In the genomic region with DNA sequence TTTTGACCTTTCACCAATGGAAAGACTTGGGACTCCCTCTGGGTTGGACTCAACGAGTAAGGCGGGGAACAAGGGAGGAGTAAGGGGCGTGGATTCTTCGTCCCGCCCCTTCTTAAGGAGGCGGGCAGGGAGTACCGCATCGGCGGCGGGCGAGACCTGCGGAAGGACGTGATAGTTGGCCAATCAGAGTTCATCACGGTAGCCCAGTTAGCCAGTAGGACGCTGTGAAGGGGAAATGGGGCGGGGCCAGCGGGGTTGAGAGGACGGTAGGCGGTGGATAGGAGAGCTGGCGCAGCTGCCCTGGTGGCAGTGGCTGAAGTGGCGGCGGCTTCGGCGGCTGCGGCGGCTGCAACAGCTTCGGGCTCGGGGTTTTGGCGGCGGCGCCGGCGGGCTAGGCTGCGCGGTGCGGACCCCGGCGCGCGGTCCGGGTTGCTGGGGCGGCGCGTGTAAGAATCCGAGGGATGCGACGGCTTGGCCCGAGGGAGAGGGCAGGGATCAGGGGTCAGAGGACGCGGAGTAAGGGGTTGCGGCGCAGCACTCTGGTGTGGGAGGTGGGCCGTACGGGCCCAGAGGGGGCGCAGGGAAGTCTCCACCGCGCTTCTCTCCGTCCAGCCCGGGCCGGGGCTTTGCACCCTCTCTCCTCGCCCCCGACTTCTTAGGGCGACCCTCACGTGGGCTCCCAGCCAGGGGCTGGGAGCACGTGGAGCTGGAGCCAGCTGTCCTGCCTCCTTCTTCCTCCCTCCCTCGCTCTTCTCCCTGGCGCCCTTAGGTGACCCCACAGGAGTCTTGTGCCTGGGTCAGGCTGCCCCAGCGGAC, we compare ENCODE assay signal across 8 cellular contexts. TPM values are rescaled to one million over a fixed set of nuclear protein-coding genes. Genes with fewer than 3 reads are reported as not detected.
A peak's percentile ranks its signal among the peaks of the same experiment; 100 is the strongest.
DNase-seq lines count a peak whose midpoint lies in the region; ATAC-seq and TF ChIP-seq lines count a peak whose summit lies in the region.

TPCN1 (plus strand) TSS at position 284 of the 816 bp plus-strand sequence. CDS start 5,389 bp downstream, outside the sequence.

- peak within 1 kb of the TSS; percentile 64 for H2AFZ ChIP-seq in KMS-11 (ENCODE audit: low read depth)

- TF ChIP-seq CTCF in KMS-11 (conservative IDR thresholded peaks at IDR 0.05; ENCODE audit: low read depth, low read length) (no peak), Peyer's patch (IDR thresholded peaks at IDR 0.05) (peak in 3 of 6 experiments; percentile 6 to 35 (median 22)), esophagus muscularis mucosa (IDR thresholded peaks at IDR 0.05) (peak in 1 of 3 experiments; percentile 17)

- under 1% methylated on average over 20 of the region's 68 CpGs for WGBS in esophagus muscularis mucosa

- peak within 1 kb of the TSS; percentile 89 for H3K4me2 ChIP-seq in KMS-11

- TF ChIP-seq POLR2A in Peyer's patch (IDR thresholded peaks at IDR 0.05) (peak; percentile 99), esophagus muscularis mucosa (IDR thresholded peaks at IDR 0.05; ENCODE audit: low read depth) (peak; percentile 98)

- H3K4me1 ChIP-seq in KMS-11 (ENCODE audit: low read depth, poor library complexity, severe bottlenecking), result peaks cover 19% of the 10 kb centered on the region
- H3K4me1 ChIP-seq in Peyer's patch, result peaks cover 0 to 16% (median 8%) of the 10 kb centered on the region in 4 donors
- peaks cover 29 to 53% (median 38%) of the 10 kb centered on the region in 4 donors for H3K4me1 ChIP-seq in esophagus muscularis mucosa

- H3K27ac ChIP-seq in KMS-11, result peak within 1 kb of the TSS; percentile 41
- peak within 1 kb of the TSS; percentile 91 to 98 (median 96) for H3K27ac ChIP-seq in Peyer's patch
- H3K27ac ChIP-seq in esophagus muscularis mucosa (replicated peaks in 1 of 4), result peak within 1 kb of the TSS; percentile 88 to 92 (median 90)

- TF ChIP-seq EP300 in esophagus muscularis mucosa (IDR thresholded peaks at IDR 0.05), result no peak

- no peaks in the 10 kb centered on the region for H3K79me2 ChIP-seq in KMS-11 (ENCODE audit: insufficient read depth, low read depth)

- peak within 1 kb of the TSS; percentile 83 for H3K9ac ChIP-seq in KMS-11

- H3K36me3 ChIP-seq in KMS-11 (ENCODE audit: insufficient read depth) (no peaks in the 10 kb centered on the region), Peyer's patch (no peaks in the 10 kb centered on the region), esophagus muscularis mucosa (no peaks in the 10 kb centered on the region)

- H3K4me3 ChIP-seq in KMS-11 (IDR thresholded peaks at IDR 0.05; ENCODE audit: insufficient read depth, low read depth, low read length) (no peak within 1 kb of the TSS), Peyer's patch (peak within 1 kb of the TSS; percentile 70 to 97 (median 83)), esophagus muscularis mucosa (peak within 1 kb of the TSS; percentile 71 to 86 (median 79))

- ATAC-seq in GM21737 (IDR thresholded peaks at IDR 0.05; ENCODE audit: unreplicated experiment), result peak; percentile 92

- no peaks in the 10 kb centered on the region for H3K9me3 ChIP-seq in Peyer's patch
- H3K9me3 ChIP-seq in esophagus muscularis mucosa, result no peaks in the 10 kb centered on the region

- no peaks in the 10 kb centered on the region for H4K20me1 ChIP-seq in KMS-11 (ENCODE audit: insufficient read depth)

- DNase-seq in DMS53 (lab: John Stamatoyannopoulos, UW) (peak; percentile 100), Peyer's patch (peak; percentile 99 to 100 (median 100)), esophagus muscularis mucosa (ENCODE audit: extremely low spot score) (peak; percentile 100), myocyte (ENCODE audit: low read depth) (peak; percentile 100)
- DNase-seq in activated T-cell treated with anti-CD3 and anti-CD28 coated beads, Interleukin-2, amount 50 U/mL, for 48 hours, result peak; percentile 99 to 100
- peak; percentile 96 to 99 for DNase-seq in stimulated activated CD8-positive, alpha-beta memory T cell treated with anti-CD3 and anti-CD28 coated beads, Interleukin-7, amount 100 ng/mL, for 48 hours (ENCODE audit: extremely low read depth in 1 of 2, low read depth in 1 of 2)

- intact Hi-C loops in esophagus muscularis mucosa (cut with DNase I), result loop anchor here (2.0 kb wide), 1 partner anchor 35 kb away; no protein-coding TSS in a partner anchor

- H3K27me3 ChIP-seq in KMS-11 (ENCODE audit: insufficient read depth, low read depth) (no peaks in the 10 kb centered on the region), Peyer's patch (no peaks in the 10 kb centered on the region), esophagus muscularis mucosa (no peaks in the 10 kb centered on the region)

RNA-seq across cellular contexts. Expression of gene TPCN1, which starts in this region (rescaled TPM):
- 100 to 1,000 TPM in 3 of 4 donors, 10 to 100 TPM in 1; 66.7 to 199 (median 112) TPM for total RNA-seq in Peyer's patch
- 10 to 100 TPM; 31.1 to 54.0 (median 34.5) TPM for total RNA-seq in esophagus muscularis mucosa
- 42.0 and 43.1 TPM in 2 replicates for total RNA-seq in myocyte
- polyA plus RNA-seq in myocyte (2012), result 40.5 TPM

Comparison
In these comparisons a context has a peak if more than half of its experiments do, and no peak if none do; other contexts are left out.
1. H3K27ac ChIP-seq: peak in every context shown above with its lines; median percentile 96 in Peyer's patch; 90 in esophagus muscularis mucosa; 41 in KMS-11.